ENCODE assay signal across 1 cellular context in genomic region chr10:30553018-30553624, GRCh38.
TF ChIP-seq lines count a peak whose summit lies in the region.

No MANE protein-coding gene starts in this region.

TF ChIP-seq in K562, 482 proteins besides CTCF, POLR2A, EP300 and RAD21 (continued from another document and continues in another):
- TF ChIP-seq SIN3B (IDR thresholded peaks at IDR 0.05; ENCODE audit: low read depth) (no peak; the same call in 1 of the 2 replicates), COPS2 (conservative IDR thresholded peaks at IDR 0.05) (no peak), TGIF2 (CRISPR knock-in tag; IDR thresholded peaks at IDR 0.05) (no peak), NR1H2 (CRISPR knock-in tag; IDR thresholded peaks at IDR 0.05) (no peak), CBX1 (IDR thresholded peaks at IDR 0.05; ENCODE audit: low read depth) (no peak), ZNF316 (IDR thresholded peaks at IDR 0.05) (peak; percentile 95), YBX1 (IDR thresholded peaks at IDR 0.05) (no peak), NFYB (IDR thresholded peaks at IDR 0.05; ENCODE audit: extremely low read depth, insufficient read length) (peak; percentile 34), MLLT1 (IDR thresholded peaks at IDR 0.05) (0 out of 4 replicates have a peak, but pooled peaks of 1 of the 2 experiments have one; percentile 1), DNMT1 (IDR thresholded peaks at IDR 0.05) (no peak), E2F3 (CRISPR knock-in tag; IDR thresholded peaks at IDR 0.05) (no peak), CBFA2T3 (IDR thresholded peaks at IDR 0.05) (peak; percentile 95), ELF4 (CRISPR knock-in tag; IDR thresholded peaks at IDR 0.05) (no peak), HDAC8 (tag; IDR thresholded peaks at IDR 0.05) (no peak), ZBED1 (IDR thresholded peaks at IDR 0.05) (0 out of 2 replicates have a peak, but pooled peaks have one; percentile 63), PYGO2 (tag; IDR thresholded peaks at IDR 0.05) (no peak), BMI1 (IDR thresholded peaks at IDR 0.05; ENCODE audit: low read length) (no peak), E2F8 (IDR thresholded peaks at IDR 0.05; ENCODE audit: low read depth, partially characterized antibody) (no peak), KDM5B (IDR thresholded peaks at IDR 0.05; ENCODE audit: insufficient replicate concordance, low read depth, low read length) (peak; percentile 31), MXD1 (CRISPR knock-in tag; IDR thresholded peaks at IDR 0.05; ENCODE audit: borderline replicate concordance, poor library complexity, severe bottlenecking) (no peak), RAD51 (IDR thresholded peaks at IDR 0.05; ENCODE audit: borderline replicate concordance, low read depth) (no peak), CUX1 (CRISPR knock-in tag; IDR thresholded peaks at IDR 0.05) (no peak), RFX7 (CRISPR knock-in tag; IDR thresholded peaks at IDR 0.05) (no peak), ZNF224 (CRISPR knock-in tag; IDR thresholded peaks at IDR 0.05) (no peak), PTTG1 (tag; IDR thresholded peaks at IDR 0.05; ENCODE audit: low read depth) (0 out of 2 replicates have a peak, but pooled peaks have one; percentile 41), ZNF398 (CRISPR knock-in tag; IDR thresholded peaks at IDR 0.05) (no peak), HNRNPH1 (optimal IDR thresholded peaks at IDR 0.05; ENCODE audit: low read depth, low read length) (no peak), ZNF143 (CRISPR knock-in tag; IDR thresholded peaks at IDR 0.05) (no peak), AFF1 (IDR thresholded peaks at IDR 0.05; ENCODE audit: low read depth in 1 of 2, partially characterized antibody in 2 of 2) (peak in 1 of 2 experiments; percentile 11), MBD2 (IDR thresholded peaks at IDR 0.05; ENCODE audit: borderline replicate concordance, low read depth) (peak; percentile 70), ZNF444 (CRISPR knock-in tag; IDR thresholded peaks at IDR 0.05) (no peak), E4F1 (CRISPR knock-in tag; IDR thresholded peaks at IDR 0.05; ENCODE audit: borderline replicate concordance) (no peak), E2F4 (CRISPR knock-in tag; IDR thresholded peaks at IDR 0.05; ENCODE audit: low read depth) (no peak), DIDO1 (tag; IDR thresholded peaks at IDR 0.05; ENCODE audit: low read depth) (no peak), SAFB2 (IDR thresholded peaks at IDR 0.05; ENCODE audit: borderline replicate concordance, low read depth, low read length, severe bottlenecking) (no peak), ZNF239 (CRISPR knock-in tag; IDR thresholded peaks at IDR 0.05) (no peak), TRIM28 (IDR thresholded peaks at IDR 0.05) (no peak), EWSR1 (IDR thresholded peaks at IDR 0.05; ENCODE audit: borderline replicate concordance, low read depth, partially characterized antibody) (no peak), GATAD2A (IDR thresholded peaks at IDR 0.05) (peak; percentile 80; the same call in 1 of the 2 replicates), SUPT5H (IDR thresholded peaks at IDR 0.05) (0 out of 2 replicates have a peak, but pooled peaks have one; percentile 36), CBX2 (IDR thresholded peaks at IDR 0.05; ENCODE audit: insufficient read depth, low read length, poor library complexity, severe bottlenecking) (no peak), BRF2 (IDR thresholded peaks at IDR 0.05; ENCODE audit: borderline replicate concordance, insufficient read depth, insufficient read length) (no peak), JUND (IDR thresholded peaks at IDR 0.05; ENCODE audit: borderline replicate concordance, low read depth, low read length) (peak; percentile 68; the same call in 1 of the 2 replicates), JUND (tag; IDR thresholded peaks at IDR 0.05; ENCODE audit: borderline replicate concordance, low read depth, low read length) (peak; percentile 64; the same call in 1 of the 3 replicates)
